Comparison of ENCODE assay signal across 14 cellular contexts in the genomic region with DNA sequence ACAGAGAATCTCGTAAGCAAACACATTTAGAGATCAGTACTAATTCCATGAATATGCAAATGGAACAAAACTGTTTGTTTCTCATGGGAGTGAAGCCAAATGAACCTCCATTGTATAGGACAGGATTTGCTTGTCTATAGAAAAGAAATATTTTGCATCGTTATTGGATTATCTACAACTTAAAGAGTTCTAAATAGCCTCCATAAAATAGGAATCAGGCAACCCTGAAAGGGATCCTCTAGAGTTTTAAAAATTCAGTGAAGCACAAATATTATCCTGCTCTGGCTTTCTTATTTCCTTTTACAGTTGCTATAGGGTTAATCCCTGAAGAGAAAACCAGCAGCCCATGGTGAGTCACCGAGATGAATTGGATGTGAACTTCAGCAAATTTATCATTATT.
A peak's percentile ranks its signal among the peaks of the same experiment; 100 is the strongest.
DNase-seq lines count a peak whose midpoint lies in the region; TF ChIP-seq lines count a peak whose summit lies in the region.
"Had no signal": no experiment of that assay in that cellular context is flagged by ENCODE, and none has a peak within 500 bp of the region (broad histone marks: within the 10 kb centered on the region; RNA-seq: fewer than 3 reads in every experiment).

No MANE protein-coding gene starts in this region.

- H3K9me3 ChIP-seq in HAP-1 (no peaks in the 10 kb centered on the region), smooth muscle cell (replicated peaks; ENCODE audit: low read depth) (no peaks in the 10 kb centered on the region), sigmoid colon (peaks cover 0 to 2% (median 0%) of the 10 kb centered on the region in 4 donors)
- H3K9me3 ChIP-seq: BE2C had no signal

- TF ChIP-seq CTCF in choroid plexus epithelial cell (conservative IDR thresholded peaks at IDR 0.05; ENCODE audit: low read depth, low read length): no peak
- no peak for TF ChIP-seq CTCF in smooth muscle cell (IDR thresholded peaks at IDR 0.05; ENCODE audit: borderline replicate concordance, insufficient read depth, poor library complexity, severe bottlenecking)
- TF ChIP-seq CTCF in sigmoid colon (IDR thresholded peaks at IDR 0.05): no peak

- no peaks in the 10 kb centered on the region for H3K27me3 ChIP-seq in HAP-1 (ENCODE audit: low read depth)
- H3K27me3 ChIP-seq in smooth muscle cell (ENCODE audit: low read depth): no peaks in the 10 kb centered on the region
- H3K27me3 ChIP-seq in sigmoid colon: no peaks in the 10 kb centered on the region
- H3K27me3 ChIP-seq: BE2C had no signal

- peak overlapping the region; percentile 58 for H2AFZ ChIP-seq in smooth muscle cell (ENCODE audit: low read depth)

- H3K9ac ChIP-seq in smooth muscle cell (ENCODE audit: low read depth): no peak overlapping the region

- H3K4me2 ChIP-seq in smooth muscle cell: no peak overlapping the region

- H3K4me1 ChIP-seq in HAP-1 (peaks cover 19% of the 10 kb centered on the region), smooth muscle cell (ENCODE audit: low read depth) (peaks cover 11% of the 10 kb centered on the region), sigmoid colon (no peaks in the 10 kb centered on the region)
- H3K4me1 ChIP-seq: BE2C had no signal

- H3K79me2 ChIP-seq in smooth muscle cell (ENCODE audit: low read depth): no peaks in the 10 kb centered on the region

- H3K27ac ChIP-seq in smooth muscle cell (ENCODE audit: low read depth): no peak overlapping the region
- no peak overlapping the region for H3K27ac ChIP-seq in sigmoid colon
- H3K27ac ChIP-seq: C4-2B had no signal

- no peaks in the 10 kb centered on the region for H4K20me1 ChIP-seq in smooth muscle cell (ENCODE audit: low read depth)

- in situ Hi-C loops in HAP-1 (cut with MboI; ENCODE audit: low sequenced_read_pairs): no loop called here

- intact Hi-C loops in sigmoid colon (cut with DNase I): no loop called here

- DNase-seq in HAP-1 (ENCODE audit: low spot score in 2 of 2): peak; percentile 48 to 96
- DNase-seq in NCI-H526 (lab: John Stamatoyannopoulos, UW): peak; percentile 35 to 39
- peak; percentile 22 for DNase-seq in choroid plexus epithelial cell (ENCODE audit: low read depth)
- DNase-seq in smooth muscle cell (lab: John Stamatoyannopoulos, UW; ENCODE audit: unreplicated experiment): no peak
- DNase-seq in sigmoid colon: no peak
- no peak for DNase-seq in NCI-H2196 treated with DMSO at 0.1 percent for 48 hours (lab: John Stamatoyannopoulos, UW; ENCODE audit: unreplicated experiment)
- DNase-seq in NCI-H1048 (lab: John Stamatoyannopoulos, UW): no peak
- DNase-seq: BE2C; CD8-positive, alpha-beta T cell; COR-L47; DMS153; DMS79 treated with DMSO at 0.1 percent for 48 hours; EL had no signal

- H3F3A ChIP-seq in smooth muscle cell (ENCODE audit: low read depth): no peaks in the 10 kb centered on the region

- TF ChIP-seq EP300 in sigmoid colon (IDR thresholded peaks at IDR 0.05): no peak

- TF ChIP-seq POLR2A in sigmoid colon (IDR thresholded peaks at IDR 0.05): no peak

- 41% methylated on average over 3 of the region's 3 CpGs for WGBS in smooth muscle cell (ENCODE audit: low lambda C conversion rate)
- WGBS in sigmoid colon, 2 donors: 42 to 46% methylated on average over 3 of the region's 3 CpGs

- H3K4me3 ChIP-seq in HAP-1 (no peak overlapping the region), choroid plexus epithelial cell (ENCODE audit: low read depth, low read length) (no peak overlapping the region), smooth muscle cell (no peak overlapping the region), sigmoid colon (no peak overlapping the region)

- H3K36me3 ChIP-seq in HAP-1 (replicated peaks) (no peaks in the 10 kb centered on the region), smooth muscle cell (ENCODE audit: low read depth) (no peaks in the 10 kb centered on the region), sigmoid colon (no peaks in the 10 kb centered on the region)
- H3K36me3 ChIP-seq: BE2C had no signal

Comparison
In these comparisons a context has a peak if more than half of its experiments do, and no peak if none do; other contexts are left out.
1. DNase-seq: peak in HAP-1 (2 of 2), NCI-H526 (2 of 2) and choroid plexus epithelial cell (single experiment); none in smooth muscle cell (single experiment), sigmoid colon (single experiment), NCI-H2196 treated with DMSO at 0.1 percent for 48 hours (single experiment) and NCI-H1048 (single experiment).